ENCODE assay signal across 20 cellular contexts in genomic region chrX:147468600-147468999, GRCh38.
DNase-seq lines count a peak whose midpoint lies in the region; ATAC-seq, FAIRE-seq and TF ChIP-seq lines count a peak whose summit lies in the region.
"Had no signal": no experiment of that assay in that cellular context is flagged by ENCODE, and none has a peak within 500 bp of the region (broad histone marks: within the 10 kb centered on the region; RNA-seq: fewer than 3 reads in every experiment).

No MANE protein-coding gene starts in this region.

- H3K9ac ChIP-seq in GM12878 (ENCODE audit: control insufficient read depth, insufficient read depth, low read length) = no peak overlapping the region
- H3K9ac ChIP-seq: BLaER1 treated with 17β-estradiol and CSF1 and Interleukin-3, amounts not matched to agents 10 nM and 100 nM had no signal

- 6% methylated on average over 4 of the region's 4 CpGs for WGBS in A549 (ENCODE audit: missing lambda C conversion rate)
- 1% methylated on average over 4 of the region's 4 CpGs for WGBS in GM12878 (ENCODE audit: insufficient coverage, insufficient replicate concordance, low lambda C conversion rate, missing lambda C conversion rate)

- no peak for TF ChIP-seq POLR2A in A549 (IDR thresholded peaks at IDR 0.05; ENCODE audit: low read length)
- TF ChIP-seq POLR2A in GM12878 (IDR thresholded peaks at IDR 0.05; ENCODE audit: low read depth, low read length) = no peak

- CTCF ChIA-PET in A549 (lab: Yijun Ruan, JAX) = interaction anchor here (0.6 kb wide), 1 partner anchor 156 kb away, joined by 3 read pairs; no protein-coding TSS in a partner anchor
- CTCF ChIA-PET in GM12878 (lab: Yijun Ruan, JAX) = interaction anchor here (1.4 kb wide), 1 partner anchor 10 kb away, joined by 3 read pairs; no protein-coding TSS in a partner anchor
- CTCF ChIA-PET in Caco-2 (lab: Charles Lee) = no interaction called here

- BruUV-seq in GM12878 (replicated peaks; lab: Mats Ljungman, UMichigan) = no TSS peak
- no TSS peak for BruUV-seq in Caco-2 (replicated peaks; lab: Mats Ljungman, UMichigan)

- RAD21 ChIA-PET in GM12878 (lab: Charles Lee; ENCODE audit: unreplicated experiment) = no interaction called here

- no peak overlapping the region for H2AFZ ChIP-seq in GM12878 (ENCODE audit: control insufficient read depth, low read depth, low read length)

- no peaks in the 10 kb centered on the region for H3K79me2 ChIP-seq in GM12878 (ENCODE audit: control insufficient read depth, insufficient read depth, low read length)

- H3K36me3 ChIP-seq in GM12878 (ENCODE audit: control insufficient read depth in 2 of 2, insufficient read depth in 2 of 2, low read length in 1 of 2) = no peaks in the 10 kb centered on the region
- no peaks in the 10 kb centered on the region for H3K36me3 ChIP-seq in Caco-2 (ENCODE audit: control insufficient read depth, insufficient read depth, low read length)
- H3K36me3 ChIP-seq: BLaER1 treated with 17β-estradiol and CSF1 and Interleukin-3, amounts not matched to agents 10 nM and 100 nM had no signal

- ATAC-seq in A549 (no peak), GM12878 (no peak)
- ATAC-seq: CD8-positive, alpha-beta T cell had no signal

- H3K4me3 ChIP-seq in A549 = no peak overlapping the region
- H3K4me3 ChIP-seq in GM12878 = no peak overlapping the region
- no peak overlapping the region for H3K4me3 ChIP-seq in Caco-2 (ENCODE audit: low read depth, low read length)
- H3K4me3 ChIP-seq: BLaER1 treated with 17β-estradiol and CSF1 and Interleukin-3, amounts not matched to agents 10 nM and 100 nM had no signal

- FAIRE-seq in A549 (lab: Jason Lieb, UNC) = peak; percentile 32
- peak; percentile 11 for FAIRE-seq in D721Med (lab: Jason Lieb, UNC)
- no peak for FAIRE-seq in GM12878 (lab: Jason Lieb, UNC)
- FAIRE-seq: A204.1, G401.6, GM12892, GM18507, GM19239 had no signal

- no peaks in the 10 kb centered on the region for H3K4me1 Mint-ChIP-seq in Caco-2 (ENCODE audit: low read depth, unreplicated experiment)
- H3K4me1 Mint-ChIP-seq: B cell had no signal

- H3K4me3 Mint-ChIP-seq in Caco-2 (ENCODE audit: unreplicated experiment) = no peak overlapping the region
- H3K4me3 Mint-ChIP-seq: B cell; CD4-positive, alpha-beta T cell; CD8-positive, alpha-beta T cell had no signal

- H3K9me3 ChIP-seq in A549 = no peaks in the 10 kb centered on the region
- H3K9me3 ChIP-seq in GM12878 (replicated peaks; ENCODE audit: control insufficient read depth, insufficient read depth, low read length) = no peaks in the 10 kb centered on the region
- H3K9me3 ChIP-seq in Caco-2 = no peaks in the 10 kb centered on the region
- H3K9me3 ChIP-seq: BLaER1 treated with 17β-estradiol and CSF1 and Interleukin-3, amounts not matched to agents 10 nM and 100 nM had no signal

- H3K27ac Mint-ChIP-seq in Caco-2 (ENCODE audit: unreplicated experiment) = no peak overlapping the region
- H3K27ac Mint-ChIP-seq: B cell; CD4-positive, alpha-beta T cell; CD8-positive, alpha-beta T cell had no signal

- H3K4me1 ChIP-seq in A549 = no peaks in the 10 kb centered on the region
- no peaks in the 10 kb centered on the region for H3K4me1 ChIP-seq in GM12878 (ENCODE audit: control insufficient read depth, insufficient read depth, low read length)
- H3K4me1 ChIP-seq in Caco-2 = no peaks in the 10 kb centered on the region
- H3K4me1 ChIP-seq: BLaER1 treated with 17β-estradiol and CSF1 and Interleukin-3, amounts not matched to agents 10 nM and 100 nM had no signal

- H3K27me3 ChIP-seq in GM12878 (replicated peaks in 1 of 2; ENCODE audit: control insufficient read depth in 2 of 2, insufficient read depth in 2 of 2, low read length in 1 of 2) = no peaks in the 10 kb centered on the region
- H3K27me3 ChIP-seq in Caco-2 (replicated peaks; ENCODE audit: control insufficient read depth, insufficient read depth, low read length) = no peaks in the 10 kb centered on the region

- TF ChIP-seq RAD21 in A549 (conservative IDR thresholded peaks at IDR 0.05 in 1 of 2, IDR thresholded peaks at IDR 0.05 in 1 of 2) (no peak), GM12878 (IDR thresholded peaks at IDR 0.05; ENCODE audit: insufficient read depth, low read depth, low read length) (no peak)

- in situ Hi-C loops in GM12878 (cut with MboI) = no loop called here

- H3K4me2 ChIP-seq in A549 (no peak overlapping the region), GM12878 (ENCODE audit: control insufficient read depth, insufficient read depth) (no peak overlapping the region)
- H3K4me2 ChIP-seq: BLaER1 treated with 17β-estradiol and CSF1 and Interleukin-3, amounts not matched to agents 10 nM and 100 nM had no signal

- no peaks in the 10 kb centered on the region for H3K36me3 Mint-ChIP-seq in Caco-2 (ENCODE audit: insufficient read depth, unreplicated experiment)
- H3K36me3 Mint-ChIP-seq: CD8-positive, alpha-beta T cell had no signal

- H3K27ac ChIP-seq in A549 = no peak overlapping the region
- H3K27ac ChIP-seq in GM12878 (ENCODE audit: control insufficient read depth, insufficient read depth) = no peak overlapping the region
- H3K27ac ChIP-seq: BLaER1 treated with 17β-estradiol and CSF1 and Interleukin-3, amounts not matched to agents 10 nM and 100 nM; C4-2B had no signal

- POLR2A ChIA-PET in A549 (lab: Yijun Ruan, JAX) (no interaction called here), GM12878 (lab: Charles Lee) (no interaction called here), Caco-2 (lab: Charles Lee) (no interaction called here)

- no peak for TF ChIP-seq EP300 in A549 (IDR thresholded peaks at IDR 0.05)
- TF ChIP-seq EP300 in GM12878 (IDR thresholded peaks at IDR 0.05; ENCODE audit: borderline replicate concordance in 1 of 2, control insufficient read depth in 1 of 2, low read depth in 2 of 2, low read length in 2 of 2) = no peak

- SMC1A ChIA-PET in GM12878 (lab: Charles Lee; ENCODE audit: uncharacterized antibody, unreplicated experiment) = no interaction called here

- H3K9me3 Mint-ChIP-seq in Caco-2 (ENCODE audit: unreplicated experiment) = no peaks in the 10 kb centered on the region
- H3K9me3 Mint-ChIP-seq: CD8-positive, alpha-beta T cell had no signal

- TF ChIP-seq CTCF in A549 (IDR thresholded peaks at IDR 0.05) (no peak), D721Med (IDR thresholded peaks at IDR 0.05; ENCODE audit: insufficient read depth, missing control alignments) (no peak), GM12878 (IDR thresholded peaks at IDR 0.05 in 2 of 3, conservative IDR thresholded peaks at IDR 0.05 in 1 of 3; ENCODE audit: control insufficient read depth in 2 of 3, extremely low read depth in 1 of 3, insufficient read depth in 1 of 3, low read depth in 3 of 3, low read length in 3 of 3) (no peak), Caco-2 (IDR thresholded peaks at IDR 0.05; ENCODE audit: insufficient read depth in 1 of 2, low read depth in 1 of 2, low read length in 1 of 2, severe bottlenecking in 1 of 2, unreplicated experiment in 1 of 2) (no peak)

- no peak for DNase-seq in A549 (ENCODE audit: low read depth in 1 of 2, low spot score in 1 of 2)
- no peak for DNase-seq in D721Med (ENCODE audit: insufficient read length, low spot score)
- no peak for DNase-seq in GM12878 (ENCODE audit: low read depth, low spot score)
- DNase-seq in effector CD4-positive, alpha-beta T cell = no peak
- DNase-seq in Caco-2 = no peak
- no peak for DNase-seq in foreskin melanocyte
- DNase-seq: 8988T; AML-193; CD4-positive, alpha-beta T cell; CD8-positive, alpha-beta T cell; DMS79 treated with DMSO at 0.1 percent for 48 hours; GF-D8 had no signal

- no peaks in the 10 kb centered on the region for H3K27me3 Mint-ChIP-seq in Caco-2 (ENCODE audit: insufficient read depth, unreplicated experiment)
- H3K27me3 Mint-ChIP-seq: B cell; CD4-positive, alpha-beta T cell had no signal

- intact Hi-C loops in GM12878 (cut with micrococcal nuclease; ENCODE audit: unreplicated experiment) = no loop called here
- intact Hi-C loops in Caco-2 (cut with micrococcal nuclease; ENCODE audit: unreplicated experiment) = no loop called here

- H4K20me1 ChIP-seq in GM12878 (ENCODE audit: control insufficient read depth, insufficient read depth) = no peaks in the 10 kb centered on the region
- H4K20me1 ChIP-seq: BLaER1 treated with 17β-estradiol and CSF1 and Interleukin-3, amounts not matched to agents 10 nM and 100 nM had no signal

TF ChIP-seq in A549, 52 proteins besides CTCF, POLR2A, EP300 and RAD21 (continues in another document):
- peak; percentile 12; the same call in 1 of the 2 replicates for TF ChIP-seq USF2 (IDR thresholded peaks at IDR 0.05)

TF ChIP-seq in GM12878, 131 proteins besides CTCF, POLR2A, EP300 and RAD21:
- peak; percentile 46; the same call in 1 of the 2 replicates for TF ChIP-seq RAD51 (IDR thresholded peaks at IDR 0.05)
- no peak for TF ChIP-seq POLR2AphosphoS5 (IDR thresholded peaks at IDR 0.05; ENCODE audit: low read length)
- no peak for TF ChIP-seq CBX5 (IDR thresholded peaks at IDR 0.05; ENCODE audit: low read depth)

Comparison
In these comparisons a context has a peak if more than half of its experiments do, and no peak if none do; other contexts are left out.
1. Of the 24 proteins assayed by ChIP-seq in both GM12878 and A549: peak only in GM12878: none; only in A549: USF2; in both: none; in neither: 23.